ENCODE assay signal across 1 cellular context in genomic region chr3:155805802-155806618, GRCh38.
TF ChIP-seq lines count a peak whose summit lies in the region.

Gene C3orf33 (minus strand): TSS chr3:155806278. CDS start chr3:155806252, 26 bp downstream.

TF ChIP-seq in K562, 482 proteins besides CTCF, POLR2A, EP300 and RAD21 (continued from another document and continues in another):
- TF ChIP-seq CHAMP1 (IDR thresholded peaks at IDR 0.05) (no peak; the same call in none of the 2 replicates), NFATC3 (IDR thresholded peaks at IDR 0.05) (no peak), ZKSCAN8 (CRISPR knock-in tag; IDR thresholded peaks at IDR 0.05) (no peak), ZBTB26 (CRISPR knock-in tag; IDR thresholded peaks at IDR 0.05) (no peak), PRDM10 (IDR thresholded peaks at IDR 0.05; ENCODE audit: partially characterized antibody) (peak; percentile 46), ZNF318 (IDR thresholded peaks at IDR 0.05; ENCODE audit: borderline replicate concordance in 1 of 2, low read depth in 1 of 2) (no peak), PHTF2 (CRISPR knock-in tag; IDR thresholded peaks at IDR 0.05) (no peak), BHLHE40 (IDR thresholded peaks at IDR 0.05; ENCODE audit: low read length) (no peak), RB1 (IDR thresholded peaks at IDR 0.05; ENCODE audit: low read depth) (peak; percentile 94), ZBTB9 (CRISPR knock-in tag; IDR thresholded peaks at IDR 0.05) (no peak), EGR1 (conservative IDR thresholded peaks at IDR 0.05) (peak; percentile 36), VEZF1 (CRISPR knock-in tag; IDR thresholded peaks at IDR 0.05) (peak; percentile 81), MEF2D (tag; conservative IDR thresholded peaks at IDR 0.05; ENCODE audit: low read depth) (no peak), NELFE (IDR thresholded peaks at IDR 0.05; ENCODE audit: insufficient read depth, insufficient read length) (no peak), SUPT5H (IDR thresholded peaks at IDR 0.05) (peak; percentile 79), HNRNPLL (IDR thresholded peaks at IDR 0.05; ENCODE audit: low read depth, low read length, poor library complexity, severe bottlenecking) (peak; percentile 32), CAMTA2 (CRISPR knock-in tag; conservative IDR thresholded peaks at IDR 0.05) (no peak), MCM2 (IDR thresholded peaks at IDR 0.05; ENCODE audit: low read depth) (no peak), KDM2B (CRISPR knock-in tag; IDR thresholded peaks at IDR 0.05) (no peak), ESRRA (IDR thresholded peaks at IDR 0.05; ENCODE audit: borderline replicate concordance, low read depth) (no peak; the same call in 1 of the 2 replicates), ILK (tag; IDR thresholded peaks at IDR 0.05; ENCODE audit: borderline replicate concordance, low read depth) (no peak), NFRKB (IDR thresholded peaks at IDR 0.05; ENCODE audit: low read depth) (peak; percentile 76), RCOR1 (IDR thresholded peaks at IDR 0.05; ENCODE audit: borderline replicate concordance in 1 of 2, low read depth in 2 of 2, low read length in 2 of 2) (peak in 1 of 2 experiments; percentile 53; a peak in 1 of 4 replicates), CHD1 (IDR thresholded peaks at IDR 0.05; ENCODE audit: low read length) (no peak), HMG20B (CRISPR knock-in tag; IDR thresholded peaks at IDR 0.05) (no peak), E2F1 (CRISPR knock-in tag; IDR thresholded peaks at IDR 0.05) (peak; percentile 77), L3MBTL2 (IDR thresholded peaks at IDR 0.05) (peak; percentile 90), ZNF511 (CRISPR knock-in tag; IDR thresholded peaks at IDR 0.05) (peak; percentile 81; the same call in 1 of the 2 replicates), CLOCK (CRISPR knock-in tag; IDR thresholded peaks at IDR 0.05; ENCODE audit: borderline replicate concordance) (no peak), C11orf30 (IDR thresholded peaks at IDR 0.05; ENCODE audit: low read depth) (peak; percentile 24; the same call in 1 of the 2 replicates), NR4A1 (CRISPR knock-in tag; IDR thresholded peaks at IDR 0.05) (no peak), NR4A1 (tag; IDR thresholded peaks at IDR 0.05) (no peak; the same call in 1 of the 2 replicates), STAT5B (CRISPR knock-in tag; IDR thresholded peaks at IDR 0.05) (no peak), FOXJ2 (tag; IDR thresholded peaks at IDR 0.05) (no peak), HDAC1 (IDR thresholded peaks at IDR 0.05) (peak in 1 of 2 experiments; percentile 63; a peak in 1 of 4 replicates), CBX1 (IDR thresholded peaks at IDR 0.05; ENCODE audit: low read depth) (peak; percentile 77; the same call in 1 of the 2 replicates)
